ENCODE assay signal across 12 cellular contexts in genomic region chr1:21861602-21862429, GRCh38. TPM values are rescaled to one million over a fixed set of nuclear protein-coding genes. Genes with fewer than 3 reads are reported as not detected.
DNase-seq lines count a peak whose midpoint lies in the region; ATAC-seq and TF ChIP-seq lines count a peak whose summit lies in the region.
"Had no signal": no experiment of that assay in that cellular context is flagged by ENCODE, and none has a peak within 500 bp of the region (broad histone marks: within the 10 kb centered on the region; RNA-seq: fewer than 3 reads in every experiment).

No MANE protein-coding gene starts in this region.

- H3K27me3 ChIP-seq in Caco-2 (replicated peaks; ENCODE audit: control insufficient read depth, insufficient read depth, low read length) = no peaks in the 10 kb centered on the region

- no peaks in the 10 kb centered on the region for H3K4me1 ChIP-seq in Caco-2

- POLR2A ChIA-PET in Caco-2 (lab: Charles Lee) = no interaction called here

- H3K4me3 Mint-ChIP-seq in stimulated activated memory B cell treated with anti-CD40 and anti-IgM and Interleukin-4, amounts not matched to agents 10 μg/mL and 1 μg/mL and 100 μg/mL, for 72 hours = no peak overlapping the region
- no peak overlapping the region for H3K4me3 Mint-ChIP-seq in Caco-2 (ENCODE audit: unreplicated experiment)
- no peak overlapping the region for H3K4me3 Mint-ChIP-seq in type B pancreatic cell
- H3K4me3 Mint-ChIP-seq: activated CD8-positive, alpha-beta memory T cell treated with anti-CD3 and anti-CD28 coated beads, Interleukin-2, amount 10 ng/mL, durations not matched to agents 7 days and 5 days; T-helper 1 cell treated with Interleukin-12 subunit alpha and Interleukin-12 subunit beta and Interleukin-4 antibody, amounts not matched to agents 30 μg/mL and 1 μg/mL, for 36 hours had no signal

- intact Hi-C loops in Caco-2 (cut with micrococcal nuclease; ENCODE audit: unreplicated experiment) = no loop called here

- peak overlapping the region; percentile 22 for H3K27ac Mint-ChIP-seq in stimulated activated memory B cell treated with anti-CD40 and anti-IgM and Interleukin-4, amounts not matched to agents 10 μg/mL and 1 μg/mL and 100 μg/mL, for 72 hours
- H3K27ac Mint-ChIP-seq in Caco-2 (ENCODE audit: unreplicated experiment) (no peak overlapping the region), type B pancreatic cell (no peak overlapping the region)
- H3K27ac Mint-ChIP-seq: activated CD8-positive, alpha-beta memory T cell treated with anti-CD3 and anti-CD28 coated beads, Interleukin-2, amount 10 ng/mL, durations not matched to agents 7 days and 5 days; T-helper 1 cell treated with Interleukin-12 subunit alpha and Interleukin-12 subunit beta and Interleukin-4 antibody, amounts not matched to agents 30 μg/mL and 1 μg/mL, for 36 hours had no signal

- no peaks in the 10 kb centered on the region for H3K9me3 ChIP-seq in Caco-2

- H3K4me1 Mint-ChIP-seq in stimulated activated memory B cell treated with anti-CD40 and anti-IgM and Interleukin-4, amounts not matched to agents 10 μg/mL and 1 μg/mL and 100 μg/mL, for 72 hours = peaks cover 22% of the 10 kb centered on the region
- H3K4me1 Mint-ChIP-seq in Caco-2 (ENCODE audit: low read depth, unreplicated experiment) = peaks cover 7% of the 10 kb centered on the region
- peaks cover 6% of the 10 kb centered on the region for H3K4me1 Mint-ChIP-seq in type B pancreatic cell (ENCODE audit: unreplicated experiment)

- TF ChIP-seq CTCF in fibroblast of the aortic adventitia (IDR thresholded peaks at IDR 0.05; ENCODE audit: insufficient read depth, low read length) (no peak), Caco-2 (IDR thresholded peaks at IDR 0.05; ENCODE audit: insufficient read depth in 1 of 2, low read depth in 1 of 2, low read length in 1 of 2, severe bottlenecking in 1 of 2, unreplicated experiment in 1 of 2) (no peak), type B pancreatic cell (conservative IDR thresholded peaks at IDR 0.05) (no peak)

- no TSS peak for BruUV-seq in Caco-2 (replicated peaks; lab: Mats Ljungman, UMichigan)

- peaks cover 8% of the 10 kb centered on the region for H3K36me3 ChIP-seq in Caco-2 (ENCODE audit: control insufficient read depth, insufficient read depth, low read length)

- no peaks in the 10 kb centered on the region for H3K27me3 Mint-ChIP-seq in stimulated activated memory B cell treated with anti-CD40 and anti-IgM and Interleukin-4, amounts not matched to agents 10 μg/mL and 1 μg/mL and 100 μg/mL, for 72 hours
- H3K27me3 Mint-ChIP-seq in Caco-2 (ENCODE audit: insufficient read depth, unreplicated experiment) (no peaks in the 10 kb centered on the region), type B pancreatic cell (no peaks in the 10 kb centered on the region)
- H3K27me3 Mint-ChIP-seq: activated CD8-positive, alpha-beta memory T cell treated with anti-CD3 and anti-CD28 coated beads, Interleukin-2, amount 10 ng/mL, durations not matched to agents 7 days and 5 days had no signal

- H3K9me3 Mint-ChIP-seq in stimulated activated memory B cell treated with anti-CD40 and anti-IgM and Interleukin-4, amounts not matched to agents 10 μg/mL and 1 μg/mL and 100 μg/mL, for 72 hours = no peaks in the 10 kb centered on the region
- H3K9me3 Mint-ChIP-seq in Caco-2 (ENCODE audit: unreplicated experiment) = no peaks in the 10 kb centered on the region
- H3K9me3 Mint-ChIP-seq in type B pancreatic cell = no peaks in the 10 kb centered on the region
- H3K9me3 Mint-ChIP-seq: T-helper 1 cell treated with Interleukin-12 subunit alpha and Interleukin-12 subunit beta and Interleukin-4 antibody, amounts not matched to agents 30 μg/mL and 1 μg/mL, for 36 hours had no signal

- no peak for ATAC-seq in stimulated activated memory B cell treated with anti-CD40 and anti-IgM and Interleukin-4, amounts not matched to agents 10 μg/mL and 1 μg/mL and 100 μg/mL, for 72 hours
- no peak for ATAC-seq in GM18868 (IDR thresholded peaks at IDR 0.05; ENCODE audit: unreplicated experiment)
- ATAC-seq: activated CD8-positive, alpha-beta memory T cell treated with anti-CD3 and anti-CD28 coated beads, Interleukin-2, amount 10 ng/mL, durations not matched to agents 7 days and 5 days had no signal

- CTCF ChIA-PET in Caco-2 (lab: Charles Lee) = no interaction called here

- H3K36me3 Mint-ChIP-seq in stimulated activated memory B cell treated with anti-CD40 and anti-IgM and Interleukin-4, amounts not matched to agents 10 μg/mL and 1 μg/mL and 100 μg/mL, for 72 hours = no peaks in the 10 kb centered on the region
- H3K36me3 Mint-ChIP-seq in Caco-2 (ENCODE audit: insufficient read depth, unreplicated experiment) (peaks cover 75% of the 10 kb centered on the region), type B pancreatic cell (peaks cover 14% of the 10 kb centered on the region)
- H3K36me3 Mint-ChIP-seq: activated CD8-positive, alpha-beta memory T cell treated with anti-CD3 and anti-CD28 coated beads, Interleukin-2, amount 10 ng/mL, durations not matched to agents 7 days and 5 days had no signal

- DNase-seq in H4 (ENCODE audit: low spot score) = peak; percentile 69
- DNase-seq in T1000 (lab: John Stamatoyannopoulos, UW) = peak; percentile 78
- DNase-seq in fibroblast of the aortic adventitia (ENCODE audit: low read depth) = peak; percentile 56
- no peak for DNase-seq in Caco-2
- no peak for DNase-seq in epidermal melanocyte (ENCODE audit: insufficient read length, low spot score)
- DNase-seq in type B pancreatic cell (ENCODE audit: extremely low spot score, unreplicated experiment) = no peak
- DNase-seq: activated CD8-positive, alpha-beta memory T cell treated with anti-CD3 and anti-CD28 coated beads, Interleukin-2, amount 10 ng/mL, durations not matched to agents 7 days and 5 days; NCI-H1436; retina had no signal

- H3K4me3 ChIP-seq in fibroblast of the aortic adventitia (ENCODE audit: low read depth, low read length) = no peak overlapping the region
- H3K4me3 ChIP-seq in Caco-2 (ENCODE audit: low read depth, low read length) = no peak overlapping the region

RNA-seq across cellular contexts. Expression of gene LDLRAD2, which starts 49.8 kb away (rescaled TPM):
- not detected in 2 replicates for total RNA-seq in H4 (2014; rRNA removed; shearing (Covaris generic))
- total RNA-seq in fibroblast of the aortic adventitia (ENCODE audit: low replicate concordance) (0.08 and 0.09 TPM in 2 replicates), Caco-2 (2022) (not detected in 2 replicates), type B pancreatic cell (ENCODE audit: low replicate concordance) (0.19 TPM in 1 of 2 replicates, not detected in the other)
- total RNA-seq: activated CD8-positive, alpha-beta memory T cell treated with anti-CD3 and anti-CD28 coated beads, Interleukin-2, amount 10 ng/mL, durations not matched to agents 7 days and 5 days had no signal

Comparison
In these comparisons a context has a peak if more than half of its experiments do, and no peak if none do; other contexts are left out.
1. DNase-seq: peak in H4 (single experiment), T1000 (single experiment) and fibroblast of the aortic adventitia (single experiment); none in Caco-2 (0 of 2), epidermal melanocyte (single experiment) and type B pancreatic cell (single experiment).